In the genomic region with DNA sequence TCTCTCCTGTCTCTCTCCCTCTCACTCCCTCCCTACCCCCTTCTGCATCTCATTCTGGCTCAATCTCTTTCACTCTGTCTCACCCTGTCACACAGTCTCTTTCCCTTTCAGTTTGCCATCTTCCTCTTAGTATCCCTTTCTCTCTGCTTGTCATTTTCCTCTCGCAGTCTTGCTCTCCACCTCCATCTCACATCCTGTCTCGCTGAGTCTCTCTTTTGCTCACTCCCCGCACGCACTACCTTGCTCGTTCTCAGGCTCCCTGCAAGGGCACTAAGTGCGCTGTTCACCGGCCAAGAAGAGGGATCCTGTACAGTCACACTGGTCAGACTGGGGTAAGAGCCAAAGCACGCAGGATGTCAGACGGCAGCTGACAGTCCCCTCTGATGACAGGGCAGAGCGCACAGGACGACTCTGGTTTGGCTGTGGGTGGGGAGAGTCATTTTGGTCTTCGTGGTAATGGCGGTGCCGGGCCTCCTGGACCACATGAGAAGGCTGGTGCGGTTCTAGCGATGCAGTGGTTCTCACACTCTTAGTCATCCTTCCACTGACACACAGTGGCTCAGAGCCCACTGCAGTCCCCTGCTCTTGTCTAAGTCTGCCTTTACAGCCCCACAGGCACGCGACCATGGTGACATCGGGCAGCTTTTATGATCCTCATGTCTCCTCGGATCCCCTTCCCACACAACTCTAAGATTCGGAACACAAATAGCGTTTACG, we compare ENCODE assay signal across 8 cellular contexts.
DNase-seq lines count a peak whose midpoint lies in the region; ATAC-seq and TF ChIP-seq lines count a peak whose summit lies in the region.

No MANE protein-coding gene starts in this region.

- DNase-seq in activated CD8-positive, alpha-beta memory T cell treated with anti-CD3 and anti-CD28 coated beads for 48 hours (ENCODE audit: low read depth in 2 of 3, low spot score in 2 of 3) = peak; percentile 84 to 86 (median 85)
- DNase-seq in globus pallidus (ENCODE audit: low spot score) (peak; percentile 27), MM.1S (no peak), HT-29 (ENCODE audit: low spot score) (no peak), NCI-H526 (lab: John Stamatoyannopoulos, UW) (no peak)
- peak; percentile 97 for DNase-seq in stimulated activated CD4-positive, alpha-beta T cell treated with anti-CD3 and anti-CD28 coated beads, Interleukin-1b, Interleukin-23, amount 100 ng/mL, for 48 hours

- TF ChIP-seq CTCF in MM.1S (IDR thresholded peaks at IDR 0.05; ENCODE audit: low read length) = no peak

- peak; percentile 81 for ATAC-seq in GM19324 (IDR thresholded peaks at IDR 0.05; ENCODE audit: low FRiP score, unreplicated experiment)
- peak; percentile 82 for ATAC-seq in HG03280 (IDR thresholded peaks at IDR 0.05; ENCODE audit: unreplicated experiment)

- H3K4me2 ChIP-seq in MM.1S (ENCODE audit: low read depth, low read length) = no peak overlapping the region

- no peak overlapping the region for H2AFZ ChIP-seq in MM.1S (ENCODE audit: low read length)

- H3K36me3 ChIP-seq in MM.1S (replicated peaks; ENCODE audit: insufficient read depth, low read length) = no peaks in the 10 kb centered on the region

- no peak overlapping the region for H3K4me3 ChIP-seq in MM.1S (ENCODE audit: low read length)

- H3K27ac ChIP-seq in MM.1S (ENCODE audit: low read length) = no peak overlapping the region

- H3K9me2 ChIP-seq in MM.1S (replicated peaks; ENCODE audit: insufficient read depth, low read length) = no peaks in the 10 kb centered on the region

- H3K9me3 ChIP-seq in MM.1S (replicated peaks; ENCODE audit: insufficient read depth, low read length) = no peaks in the 10 kb centered on the region

- H3K27me3 ChIP-seq in MM.1S (replicated peaks; ENCODE audit: insufficient read depth, low read length) = no peaks in the 10 kb centered on the region

- H3K79me2 ChIP-seq in MM.1S (ENCODE audit: low read length) = no peaks in the 10 kb centered on the region

- no peaks in the 10 kb centered on the region for H3F3A ChIP-seq in MM.1S (ENCODE audit: insufficient read depth, low read length)

- no peaks in the 10 kb centered on the region for H4K20me1 ChIP-seq in MM.1S (ENCODE audit: insufficient read depth, low read length)

- no peaks in the 10 kb centered on the region for H3K4me1 ChIP-seq in MM.1S (ENCODE audit: low read length)

- H3K9ac ChIP-seq in MM.1S (ENCODE audit: low read length) = no peak overlapping the region

Comparison
In these comparisons a context has a peak if more than half of its experiments do, and no peak if none do; other contexts are left out.
1. DNase-seq: peak in activated CD8-positive, alpha-beta memory T cell treated with anti-CD3 and anti-CD28 coated beads for 48 hours (3 of 3), globus pallidus (single experiment) and stimulated activated CD4-positive, alpha-beta T cell treated with anti-CD3 and anti-CD28 coated beads, Interleukin-1b, Interleukin-23, amount 100 ng/mL, for 48 hours (single experiment); none in MM.1S (single experiment), HT-29 (single experiment) and NCI-H526 (0 of 2).